Comparison of ENCODE assay signal across 22 cellular contexts in genomic region chr11:127055240-127055639, GRCh38. TPM values are rescaled to one million over a fixed set of nuclear protein-coding genes. Genes with fewer than 3 reads are reported as not detected.
"Had no signal": no experiment of that assay in that cellular context is flagged by ENCODE, and none has a peak within 500 bp of the region (broad histone marks: within the 10 kb centered on the region; RNA-seq: fewer than 3 reads in every experiment).

No MANE protein-coding gene starts in this region.

- H3K4me1 ChIP-seq: colonic mucosa, left ventricle myocardium inferior, lower lobe of right lung, sigmoid colon, suprapubic skin, thyroid gland had no signal

- H3K4me3 Mint-ChIP-seq: endodermal cell; immature natural killer cell; memory B cell; natural killer cell treated with Interleukin-12 subunit alpha and Interleukin-12 subunit beta and Interleukin-15 and Interleukin-18, amount 100 ng/mL, for 72 hours; type B pancreatic cell had no signal

- H3K36me3 Mint-ChIP-seq: immature natural killer cell; memory B cell; natural killer cell treated with Interleukin-12 subunit alpha and Interleukin-12 subunit beta and Interleukin-15 and Interleukin-18, amount 100 ng/mL, for 72 hours; type B pancreatic cell had no signal

- H3K27me3 Mint-ChIP-seq: memory B cell had no signal

- H3K27ac Mint-ChIP-seq: endodermal cell; immature natural killer cell; memory B cell; natural killer cell treated with Interleukin-12 subunit alpha and Interleukin-12 subunit beta and Interleukin-15 and Interleukin-18, amount 100 ng/mL, for 72 hours; progenitor cell of endocrine pancreas; type B pancreatic cell had no signal

- H3K27me3 ChIP-seq: colonic mucosa, neutrophil, ovary, sigmoid colon, suprapubic skin, thyroid gland had no signal

- H3K4me3 ChIP-seq: colonic mucosa, left ventricle myocardium inferior, lower lobe of right lung, ovary, sigmoid colon, skin epidermis, suprapubic skin, thyroid gland had no signal

- H3K4me1 Mint-ChIP-seq: immature natural killer cell, memory B cell had no signal

- H3K9me3 Mint-ChIP-seq: endodermal cell, immature natural killer cell, memory B cell, type B pancreatic cell had no signal

- H3K9me3 ChIP-seq: colonic mucosa, left ventricle myocardium inferior, lower lobe of right lung, neutrophil, ovary, sigmoid colon, suprapubic skin, thyroid gland had no signal

- H3K27ac ChIP-seq: colonic mucosa, left ventricle myocardium inferior, lower lobe of right lung, neutrophil, ovary, sigmoid colon, suprapubic skin, thyroid gland had no signal

- DNase-seq: colonic mucosa; dermis blood vessel endothelial cell; effector CD4-positive, alpha-beta T cell; endodermal cell; foreskin melanocyte; immature natural killer cell; kidney; left cardiac atrium; left ventricle myocardium inferior; lower lobe of right lung; midbrain; ovary; sigmoid colon; stimulated activated naive CD4-positive, alpha-beta T cell; thyroid gland had no signal

- H3K36me3 ChIP-seq: colonic mucosa, left ventricle myocardium inferior, lower lobe of right lung, neutrophil, ovary, sigmoid colon, suprapubic skin, thyroid gland had no signal

RNA-seq across cellular contexts. Expression of gene KIRREL3, which starts 54.7 kb away (rescaled TPM):
- total RNA-seq: dermis blood vessel endothelial cell; natural killer cell treated with Interleukin-12 subunit alpha and Interleukin-12 subunit beta and Interleukin-15 and Interleukin-18, amount 100 ng/mL, for 72 hours had no signal
